8 cellular contexts compared by ENCODE assay signal in genomic region chr20:407953-408842, GRCh38. TPM values are rescaled to one million over a fixed set of nuclear protein-coding genes. Genes with fewer than 3 reads are reported as not detected.
DNase-seq lines count a peak whose midpoint lies in the region; ATAC-seq, FAIRE-seq and TF ChIP-seq lines count a peak whose summit lies in the region.

Gene RBCK1 (plus strand): TSS chr20:408299. CDS start chr20:408758, 459 bp downstream.

- TF ChIP-seq CTCF in GM13977 (IDR thresholded peaks at IDR 0.05; ENCODE audit: extremely low read depth, insufficient read depth, missing control alignments), result no peak
- TF ChIP-seq CTCF in right atrium auricular region (IDR thresholded peaks at IDR 0.05), result no peak

- in situ Hi-C loops in GM13977 (cut with MboI; ENCODE audit: low pct_unique_long_range_greater_than_20kb, low sequenced_read_pairs, unreplicated experiment), result no loop called here

- ATAC-seq in HG02798 (IDR thresholded peaks at IDR 0.05; ENCODE audit: poor library complexity, unreplicated experiment), result peak; percentile 74

- FAIRE-seq in urothelium cell line (lab: Jason Lieb, UNC), result no peak

- H3K27ac ChIP-seq in right atrium auricular region, result peak within 1 kb of the TSS; percentile 88 to 94

- H3K4me3 ChIP-seq in right atrium auricular region, result peak within 1 kb of the TSS; percentile 86 to 89

- H3K4me1 ChIP-seq in right atrium auricular region, result peaks cover 0 to 25% of the 10 kb centered on the region in 2 donors

- H3K27me3 ChIP-seq in right atrium auricular region, result no peaks in the 10 kb centered on the region

- peaks cover 13% of the 10 kb centered on the region for H3K36me3 ChIP-seq in right atrium auricular region

- DNase-seq in GM13977 (ENCODE audit: low spot score) (peak; percentile 99), NCI-H1417 treated with DMSO at 0.1 percent for 48 hours (lab: John Stamatoyannopoulos, UW) (peak; percentile 40), T-helper 2 cell (peak; percentile 76 to 91 (median 84)), amygdala (lab: John Stamatoyannopoulos, UW) (peak in 54 of 56 donors; percentile 7 to 96 (median 74)), right atrium auricular region (ENCODE audit: low spot score) (peak; percentile 82), putamen (ENCODE audit: low spot score) (peak; percentile 82), urothelium cell line (ENCODE audit: low spot score) (peak; percentile 95)

- H3K9me3 ChIP-seq in right atrium auricular region, result no peaks in the 10 kb centered on the region

RNA-seq across cellular contexts. Expression of gene RBCK1, which starts in this region (rescaled TPM):
- total RNA-seq in right atrium auricular region, result 10 to 100 TPM; 43.6 to 48.8 TPM

Comparison
In these comparisons a context has a peak if more than half of its experiments do, and no peak if none do; other contexts are left out.
1. Peak in every context shown above with its lines: DNase-seq, ATAC-seq, H3K4me3 ChIP-seq and H3K27ac ChIP-seq.
2. DNase-seq: peak in every context shown above with its lines; median percentile 99 in GM13977; 95 in urothelium cell line; 84 in T-helper 2 cell; 82 in right atrium auricular region; 82 in putamen; 74 in amygdala; 40 in NCI-H1417 treated with DMSO at 0.1 percent for 48 hours.